1 cellular context compared by ENCODE assay signal in genomic region chr5:132265336-132266030, GRCh38.
A peak's percentile ranks its signal among the peaks of the same experiment; 100 is the strongest.
TF ChIP-seq lines count a peak whose summit lies in the region.

No MANE protein-coding gene starts in this region.

TF ChIP-seq in endothelial cell of umbilical vein, 7 proteins besides CTCF, POLR2A, EP300 and RAD21:
- TF ChIP-seq POLR2AphosphoS5 (IDR thresholded peaks at IDR 0.05; ENCODE audit: insufficient read depth, low read depth, low read length) (peak; percentile 29), FOS (IDR thresholded peaks at IDR 0.05; ENCODE audit: borderline replicate concordance, insufficient read depth, low read length) (no peak)
